8 cellular contexts compared by ENCODE assay signal in genomic region chr2:31523871-31524492, GRCh38. TPM values are rescaled to one million over a fixed set of nuclear protein-coding genes. Genes with fewer than 3 reads are reported as not detected.
DNase-seq lines count a peak whose midpoint lies in the region; TF ChIP-seq lines count a peak whose summit lies in the region.

No MANE protein-coding gene starts in this region.

- H3K27me3 ChIP-seq in HL-60 (ENCODE audit: insufficient read depth, poor library complexity, severe bottlenecking), result peaks cover 2% of the 10 kb centered on the region
- peaks cover 36% of the 10 kb centered on the region for H3K27me3 ChIP-seq in SJCRH30

- H3K4me3 ChIP-seq in HL-60 (replicated peaks; ENCODE audit: insufficient read depth, low read length) (no peak overlapping the region), SJCRH30 (no peak overlapping the region)

- H3K9me3 ChIP-seq in SJCRH30 (replicated peaks), result no peaks in the 10 kb centered on the region

- no peaks in the 10 kb centered on the region for H3K9me3 Mint-ChIP-seq in activated naive CD4-positive, alpha-beta T cell treated with anti-CD3 and anti-CD28 coated beads for 36 hours

- peak; percentile 61 for TF ChIP-seq CTCF in HL-60 (IDR thresholded peaks at IDR 0.05; ENCODE audit: insufficient read depth, low read length)

- CTCF ChIA-PET in activated naive CD4-positive, alpha-beta T cell treated with anti-CD3 and anti-CD28 coated beads for 36 hours (lab: Charles Lee), result interaction anchor here (0.6 to 2.8 kb wide), 12 partner anchors 9 to 811 kb away, joined by 3 to 8 read pairs (median 4); no protein-coding TSS in a partner anchor

- no peaks in the 10 kb centered on the region for H3K4me1 ChIP-seq in SJCRH30

- H3K27ac ChIP-seq in HL-60 (replicated peaks) (no peak overlapping the region), SJCRH30 (no peak overlapping the region)

- DNase-seq in NCI-H2196 (lab: John Stamatoyannopoulos, UW; ENCODE audit: unreplicated experiment) (peak; percentile 65), NCI-H2196 treated with DMSO at 0.1 percent for 48 hours (lab: John Stamatoyannopoulos, UW; ENCODE audit: unreplicated experiment) (no peak), HL-60 (ENCODE audit: low read depth in 1 of 2, low spot score in 1 of 2) (peak in 1 of 2 experiments; percentile 48), SJCRH30 (peak; percentile 46 to 76), iPS DF 4.7 (ENCODE audit: extremely low read depth, low spot score) (peak; percentile 38), NCI-H1092 treated with DMSO at 0.1 percent for 48 hours (lab: John Stamatoyannopoulos, UW) (no peak)
- peak; percentile 74 for DNase-seq in activated naive CD4-positive, alpha-beta T cell treated with anti-CD3 and anti-CD28 coated beads for 36 hours
- peak; percentile 32 to 54 (median 44) for DNase-seq in stimulated activated CD4-positive, alpha-beta T cell treated with anti-CD3 and anti-CD28 coated beads, Interleukin-1b, Interleukin-23, amount 100 ng/mL, for 24 hours (ENCODE audit: low read depth in 4 of 4, low spot score in 1 of 4)

- intact Hi-C loops in activated naive CD4-positive, alpha-beta T cell treated with anti-CD3 and anti-CD28 coated beads for 36 hours (cut with micrococcal nuclease), result loop anchor here (1.0 to 10.0 kb wide), 3 partner anchors 109 to 810 kb away; partner anchors contain the start of gene XDH

- H3K36me3 ChIP-seq in SJCRH30, result no peaks in the 10 kb centered on the region

- peaks cover 10% of the 10 kb centered on the region for H3K27me3 Mint-ChIP-seq in activated naive CD4-positive, alpha-beta T cell treated with anti-CD3 and anti-CD28 coated beads for 36 hours (ENCODE audit: low read depth)

- no peaks in the 10 kb centered on the region for H3K36me3 Mint-ChIP-seq in activated naive CD4-positive, alpha-beta T cell treated with anti-CD3 and anti-CD28 coated beads for 36 hours (ENCODE audit: low read depth)

- H3K4me3 Mint-ChIP-seq in activated naive CD4-positive, alpha-beta T cell treated with anti-CD3 and anti-CD28 coated beads for 36 hours, result no peak overlapping the region

- H3K27ac Mint-ChIP-seq in activated naive CD4-positive, alpha-beta T cell treated with anti-CD3 and anti-CD28 coated beads for 36 hours, result no peak overlapping the region

- no peaks in the 10 kb centered on the region for H3K4me1 Mint-ChIP-seq in activated naive CD4-positive, alpha-beta T cell treated with anti-CD3 and anti-CD28 coated beads for 36 hours (ENCODE audit: low read depth)

RNA-seq across cellular contexts. Expression of gene SRD5A2, which starts 56.8 kb away (rescaled TPM):
- total RNA-seq in SJCRH30 (2014; rRNA removed; shearing (Covaris generic)), result 0.02 TPM in 1 of 2 replicates, not detected in the other
- total RNA-seq in activated naive CD4-positive, alpha-beta T cell treated with anti-CD3 and anti-CD28 coated beads for 36 hours, result not detected

Comparison
In these comparisons a context has a peak if more than half of its experiments do, and no peak if none do; other contexts are left out.
1. DNase-seq: peak in NCI-H2196 (single experiment), SJCRH30 (2 of 2), activated naive CD4-positive, alpha-beta T cell treated with anti-CD3 and anti-CD28 coated beads for 36 hours (single experiment), iPS DF 4.7 (single experiment) and stimulated activated CD4-positive, alpha-beta T cell treated with anti-CD3 and anti-CD28 coated beads, Interleukin-1b, Interleukin-23, amount 100 ng/mL, for 24 hours (4 of 4); none in NCI-H2196 treated with DMSO at 0.1 percent for 48 hours (single experiment) and NCI-H1092 treated with DMSO at 0.1 percent for 48 hours (single experiment).